In the genomic region with DNA sequence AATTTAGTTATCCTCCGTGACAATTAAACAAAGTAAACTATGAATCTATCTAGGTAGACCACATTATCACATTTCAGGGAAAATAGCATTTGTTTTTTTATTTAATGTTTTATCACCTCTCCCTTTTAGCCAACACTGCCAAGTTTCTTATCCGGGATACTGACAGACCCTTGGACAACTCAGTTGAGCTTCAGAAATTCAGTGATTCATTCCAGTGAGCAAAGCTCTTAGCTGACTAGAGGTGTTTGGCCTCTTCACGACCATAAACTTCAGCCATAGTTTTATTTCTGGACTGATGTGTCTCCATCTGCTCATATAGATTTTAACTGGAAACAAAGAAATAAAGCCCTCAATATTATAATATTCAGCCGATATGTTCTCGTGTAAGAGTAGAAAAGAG, we compare ENCODE assay signal across 35 cellular contexts. TPM values are rescaled to one million over a fixed set of nuclear protein-coding genes. Genes with fewer than 3 reads are reported as not detected.
"Had no signal": no experiment of that assay in that cellular context is flagged by ENCODE, and none has a peak within 500 bp of the region (broad histone marks: within the 10 kb centered on the region; RNA-seq: fewer than 3 reads in every experiment).

No MANE protein-coding gene starts in this region.

- H3K36me3 ChIP-seq: SJCRH30 had no signal

- ATAC-seq: Panc1, Right ventricle myocardium inferior, SK-N-SH treated with all-trans-retinoic acid at 6 μM for 48 hours had no signal

- H3K4me1 ChIP-seq: SJCRH30 had no signal

- H3K4me2 ChIP-seq: KMS-11, PC-9 had no signal

- DNase-seq: Karpas-422, KBM-7, MM.1S, MV-4-11, NCI-H1092, NCI-H1105, NCI-H1417 treated with DMSO at 0.1 percent for 48 hours, NCI-H1436 treated with DMSO at 0.1 percent for 48 hours, NCI-H1694 treated with DMSO at 0.1 percent for 48 hours, NCI-H187 treated with DMSO at 0.1 percent for 48 hours, NCI-H2029, NCI-H2081, NCI-H2171 treated with DMSO at 0.1 percent for 48 hours, NCI-H2227 treated with DMSO at 0.1 percent for 48 hours, NCI-H345, NCI-H446, NCI-H510A treated with DMSO at 0.1 percent for 48 hours, NCI-H524 treated with DMSO at 0.1 percent for 48 hours, NCI-H526 treated with DMSO at 0.1 percent for 48 hours, NCI-H748 treated with DMSO at 0.1 percent for 48 hours, NCI-H82, PC-9, SHP77, SIG-M5, SJCRH30 had no signal

- H3K4me3 ChIP-seq: PC-9, SJCRH30, SK-N-MC had no signal

- H3K27ac ChIP-seq: KMS-11, PC-9, RWPE1, SJCRH30, SK-N-MC had no signal

- H3K27me3 ChIP-seq: SJCRH30 had no signal

- H3K9me3 ChIP-seq: SJCRH30 had no signal

- H2AFZ ChIP-seq: PC-9 had no signal

- FAIRE-seq: RCC 7860 had no signal

- H3K9ac ChIP-seq: KMS-11 had no signal

RNA-seq across cellular contexts. Expression of a gene that starts 15.2 kb away (rescaled TPM):
- total RNA-seq: LHCN-M2, MCF 10A, OCI-LY7, PC-9, SJCRH30 had no signal
